Comparison of ENCODE assay signal across 13 cellular contexts in genomic region chr2:231928481-231928880, GRCh38. TPM values are rescaled to one million over a fixed set of nuclear protein-coding genes. Genes with fewer than 3 reads are reported as not detected.
DNase-seq lines count a peak whose midpoint lies in the region; ATAC-seq and TF ChIP-seq lines count a peak whose summit lies in the region.
"Had no signal": no experiment of that assay in that cellular context is flagged by ENCODE, and none has a peak within 500 bp of the region (broad histone marks: within the 10 kb centered on the region; RNA-seq: fewer than 3 reads in every experiment).

No MANE protein-coding gene starts in this region.

- CTCF ChIA-PET in activated CD8-positive, alpha-beta memory T cell treated with anti-CD3 and anti-CD28 coated beads, Interleukin-2, amount 10 ng/mL, durations not matched to agents 7 days and 5 days (lab: Charles Lee): interaction anchor here (1.1 to 15.4 kb wide), 6 partner anchors 13 to 396 kb away, joined by 3 to 153 read pairs (median 3); no protein-coding TSS in a partner anchor
- CTCF ChIA-PET in PC-9 (lab: Charles Lee): no interaction called here

- BruUV-seq in PC-9 (replicated peaks; lab: Mats Ljungman, UMichigan): no TSS peak

- no peak for TF ChIP-seq CTCF in stomach (IDR thresholded peaks at IDR 0.05)
- no peak for TF ChIP-seq CTCF in PC-9 (conservative IDR thresholded peaks at IDR 0.05)

- no peaks in the 10 kb centered on the region for H3K9me2 ChIP-seq in PC-9 (ENCODE audit: insufficient read depth)

- POLR2A ChIA-PET in PC-9 (lab: Charles Lee; ENCODE audit: unreplicated experiment): no interaction called here

- peaks cover 49% of the 10 kb centered on the region for H3K27me3 Mint-ChIP-seq in activated CD8-positive, alpha-beta memory T cell treated with anti-CD3 and anti-CD28 coated beads, Interleukin-2, amount 10 ng/mL, durations not matched to agents 7 days and 5 days

- peak; percentile 37 for DNase-seq in activated CD8-positive, alpha-beta memory T cell treated with anti-CD3 and anti-CD28 coated beads, Interleukin-2, amount 10 ng/mL, durations not matched to agents 7 days and 5 days
- DNase-seq in activated CD8-positive, alpha-beta memory T cell treated with anti-CD3 and anti-CD28 coated beads, Interleukin-2, amount 50 U/mL, for 48 hours: no peak
- peak; percentile 50 to 59 for DNase-seq in SJCRH30
- peak; percentile 32 for DNase-seq in iPS-NIHi7 (ENCODE audit: extremely low spot score)
- peak; percentile 9 for DNase-seq in stomach
- no peak for DNase-seq in mucosa of gallbladder (ENCODE audit: low spot score)
- no peak for DNase-seq in PC-9
- DNase-seq: activated B cell treated with CpG ODN at 0.5 μM for 24 hours; activated T-cell treated with anti-CD3 and anti-CD28 coated beads, Interleukin-2, amount 50 U/mL, for 48 hours; NCI-H510A had no signal

- 62 to 71% (median 64%) methylated on average over 5 of the region's 5 CpGs for WGBS in stomach, 5 donors

- H3K36me3 Mint-ChIP-seq in activated CD8-positive, alpha-beta memory T cell treated with anti-CD3 and anti-CD28 coated beads, Interleukin-2, amount 10 ng/mL, durations not matched to agents 7 days and 5 days: no peaks in the 10 kb centered on the region

- TF ChIP-seq EP300 in stomach (IDR thresholded peaks at IDR 0.05): no peak

- no peak overlapping the region for H3K4me3 ChIP-seq in SJCRH30
- no peak overlapping the region for H3K4me3 ChIP-seq in stomach
- no peak overlapping the region for H3K4me3 ChIP-seq in PC-9

- H2AFZ ChIP-seq in PC-9: no peak overlapping the region

- H3K9me3 Mint-ChIP-seq in activated CD8-positive, alpha-beta memory T cell treated with anti-CD3 and anti-CD28 coated beads, Interleukin-2, amount 10 ng/mL, durations not matched to agents 7 days and 5 days (ENCODE audit: low read depth): no peaks in the 10 kb centered on the region
- H3K9me3 Mint-ChIP-seq: activated B cell treated with CpG ODN at 0.5 μM for 24 hours had no signal

- H4K20me1 ChIP-seq in PC-9 (ENCODE audit: insufficient read depth): no peaks in the 10 kb centered on the region; the same call in 1 of the 2 replicates

- no peak overlapping the region for H3K27ac Mint-ChIP-seq in activated CD8-positive, alpha-beta memory T cell treated with anti-CD3 and anti-CD28 coated beads, Interleukin-2, amount 10 ng/mL, durations not matched to agents 7 days and 5 days
- H3K27ac Mint-ChIP-seq: activated B cell treated with CpG ODN at 0.5 μM for 24 hours had no signal

- H3K4me2 ChIP-seq in PC-9: no peak overlapping the region

- H3K4me1 ChIP-seq in SJCRH30 (peaks cover 20% of the 10 kb centered on the region), stomach (peaks cover 24 to 36% (median 29%) of the 10 kb centered on the region in 4 donors), PC-9 (replicated peaks; ENCODE audit: insufficient read depth) (no peaks in the 10 kb centered on the region)

- no peak overlapping the region for H3K4me3 Mint-ChIP-seq in activated CD8-positive, alpha-beta memory T cell treated with anti-CD3 and anti-CD28 coated beads, Interleukin-2, amount 10 ng/mL, durations not matched to agents 7 days and 5 days
- H3K4me3 Mint-ChIP-seq: activated B cell treated with CpG ODN at 0.5 μM for 24 hours had no signal

- peaks cover 9% of the 10 kb centered on the region for H3K4me1 Mint-ChIP-seq in activated CD8-positive, alpha-beta memory T cell treated with anti-CD3 and anti-CD28 coated beads, Interleukin-2, amount 10 ng/mL, durations not matched to agents 7 days and 5 days

- no peaks in the 10 kb centered on the region for H3K36me3 ChIP-seq in SJCRH30
- H3K36me3 ChIP-seq in stomach: no peaks in the 10 kb centered on the region
- no peaks in the 10 kb centered on the region for H3K36me3 ChIP-seq in PC-9 (ENCODE audit: low read depth)

- intact Hi-C loops in stomach (cut with DNase I; ENCODE audit: low total_unique reads) (loop anchor here (10.0 kb wide), 2 partner anchors 206 to 396 kb away; no protein-coding TSS in a partner anchor), PC-9 (cut with micrococcal nuclease; ENCODE audit: unreplicated experiment) (loop anchor here (5.0 kb wide), 1 partner anchor 514 kb away; no protein-coding TSS in a partner anchor)

- TF ChIP-seq POLR2A in stomach (IDR thresholded peaks at IDR 0.05): no peak

- H3K27ac ChIP-seq in SJCRH30: no peak overlapping the region
- H3K27ac ChIP-seq in stomach: no peak overlapping the region
- H3K27ac ChIP-seq in PC-9: no peak overlapping the region
- H3K27ac ChIP-seq: HL-60 had no signal

- no peak for ATAC-seq in activated CD8-positive, alpha-beta memory T cell treated with anti-CD3 and anti-CD28 coated beads, Interleukin-2, amount 10 ng/mL, durations not matched to agents 7 days and 5 days
- no peak for ATAC-seq in GM18858 (IDR thresholded peaks at IDR 0.05; ENCODE audit: unreplicated experiment)

- no peaks in the 10 kb centered on the region for H3F3A ChIP-seq in PC-9 (ENCODE audit: insufficient read depth, low read depth)

- H3K79me2 ChIP-seq in PC-9 (ENCODE audit: low read depth): no peaks in the 10 kb centered on the region

- H3K27me3 ChIP-seq in SJCRH30 (no peaks in the 10 kb centered on the region), stomach (peaks cover 10 to 67% (median 48%) of the 10 kb centered on the region in 3 donors), PC-9 (ENCODE audit: insufficient read depth, low read depth) (peaks cover 28% of the 10 kb centered on the region)

- no peaks in the 10 kb centered on the region for H3K9me3 ChIP-seq in SJCRH30 (replicated peaks)
- H3K9me3 ChIP-seq in stomach: no peaks in the 10 kb centered on the region
- H3K9me3 ChIP-seq in PC-9 (ENCODE audit: insufficient read depth, low read depth): no peaks in the 10 kb centered on the region

RNA-seq across cellular contexts. Expression of gene NPPC, which starts 2.3 kb away (rescaled TPM):
- total RNA-seq in activated CD8-positive, alpha-beta memory T cell treated with anti-CD3 and anti-CD28 coated beads, Interleukin-2, amount 10 ng/mL, durations not matched to agents 7 days and 5 days: not detected
- 6.7 and 8.5 TPM in 2 replicates for total RNA-seq in SJCRH30 (2014; rRNA removed; shearing (Covaris generic))
- total RNA-seq in stomach (1 to 10 TPM in 1 of 5 donors, not detected in 4; 2.9 TPM), mucosa of gallbladder (not detected), PC-9 (2021) (not detected in 2 replicates)
- 1 to 10 TPM in 1 of 3 donors, not detected in 2; 4.0 TPM for polyA plus RNA-seq in stomach
- total RNA-seq: activated B cell treated with CpG ODN at 0.5 μM for 24 hours, bronchial epithelial cell had no signal

RNA-seq across cellular contexts. Expression of gene DIS3L2, which starts 33.0 kb away (rescaled TPM):
- total RNA-seq in activated CD8-positive, alpha-beta memory T cell treated with anti-CD3 and anti-CD28 coated beads, Interleukin-2, amount 10 ng/mL, durations not matched to agents 7 days and 5 days: 10 to 100 TPM; 25.4 to 39.4 TPM
- total RNA-seq in SJCRH30 (2014; rRNA removed; shearing (Covaris generic)): 23.1 and 33.2 TPM in 2 replicates
- total RNA-seq in stomach: 100 to 1,000 TPM in 1 of 5 donors, 10 to 100 TPM in 4; 17.7 to 124 (median 51.8) TPM
- polyA plus RNA-seq in stomach: 10 to 100 TPM; 10.4 to 17.2 (median 13.5) TPM
- total RNA-seq in mucosa of gallbladder: 36.3 TPM
- total RNA-seq in PC-9 (2021): 30.4 and 39.1 TPM in 2 replicates

Comparison
In these comparisons a context has a peak if more than half of its experiments do, and no peak if none do; other contexts are left out.
1. DNase-seq: peak in activated CD8-positive, alpha-beta memory T cell treated with anti-CD3 and anti-CD28 coated beads, Interleukin-2, amount 10 ng/mL, durations not matched to agents 7 days and 5 days (single experiment), SJCRH30 (2 of 2), iPS-NIHi7 (single experiment) and stomach (single experiment); none in activated CD8-positive, alpha-beta memory T cell treated with anti-CD3 and anti-CD28 coated beads, Interleukin-2, amount 50 U/mL, for 48 hours (single experiment), mucosa of gallbladder (single experiment) and PC-9 (0 of 2).